Comparison of ENCODE assay signal across 11 cellular contexts in genomic region chr16:11181889-11182279, GRCh38.
DNase-seq lines count a peak whose midpoint lies in the region; ATAC-seq, FAIRE-seq and TF ChIP-seq lines count a peak whose summit lies in the region.
"Had no signal": no experiment of that assay in that cellular context is flagged by ENCODE, and none has a peak within 500 bp of the region (broad histone marks: within the 10 kb centered on the region; RNA-seq: fewer than 3 reads in every experiment).

No MANE protein-coding gene starts in this region.

- H3K4me1 ChIP-seq in esophagus squamous epithelium = peaks cover 23 to 29% (median 24%) of the 10 kb centered on the region in 3 donors

- ATAC-seq in GM18867 (IDR thresholded peaks at IDR 0.05; ENCODE audit: unreplicated experiment) = no peak
- ATAC-seq in HG03280 (IDR thresholded peaks at IDR 0.05; ENCODE audit: unreplicated experiment) = no peak

- CTCF ChIA-PET in RWPE1 (lab: Yijun Ruan, JAX) = interaction anchor here (0.6 to 1.5 kb wide), 2 partner anchors 73 to 103 kb away, joined by 4 read pairs; no protein-coding TSS in a partner anchor

- H3K4me3 ChIP-seq in esophagus squamous epithelium = no peak overlapping the region
- H3K4me3 ChIP-seq: GM23248, left ventricle myocardium inferior, PC-9 had no signal

- DNase-seq in GM19239 (ENCODE audit: insufficient read length, low spot score) (no peak), RWPE1 (ENCODE audit: low spot score) (no peak), esophagus squamous epithelium (lab: John Stamatoyannopoulos, UW) (no peak), COLO829 (ENCODE audit: low spot score) (no peak), NCI-H146 treated with DMSO at 0.1 percent for 48 hours (lab: John Stamatoyannopoulos, UW; ENCODE audit: unreplicated experiment) (no peak)
- DNase-seq in stimulated activated CD4-positive, alpha-beta T cell treated with anti-CD3 and anti-CD28 coated beads, TNF-alpha, amount 100 ng/mL, for 24 hours (ENCODE audit: low read depth in 3 of 3) = peak in 2 of 3 experiments; percentile 17 to 54
- DNase-seq: GM23248, left ventricle myocardium inferior, PC-9 had no signal

- no peak for TF ChIP-seq POLR2A in esophagus squamous epithelium (IDR thresholded peaks at IDR 0.05)

- WGBS in esophagus squamous epithelium, 2 donors = 13% methylated on average over 5 to 11 of the region's 12 CpGs

- no peaks in the 10 kb centered on the region for H3K27me3 ChIP-seq in esophagus squamous epithelium

- peak; percentile 94 for FAIRE-seq in GM19239 (lab: Jason Lieb, UNC)

- no peaks in the 10 kb centered on the region for H3K9me3 ChIP-seq in esophagus squamous epithelium
- H3K9me3 ChIP-seq: left ventricle myocardium inferior had no signal

- POLR2A ChIA-PET in RWPE1 (lab: Yijun Ruan, JAX; ENCODE audit: low non-redundant PET) = no interaction called here

- peaks cover 3 to 32% (median 6%) of the 10 kb centered on the region in 3 donors for H3K36me3 ChIP-seq in esophagus squamous epithelium

- intact Hi-C loops in esophagus squamous epithelium (cut with DNase I) = no loop called here

- H3K27ac ChIP-seq in RWPE1 (peak overlapping the region; percentile 62), esophagus squamous epithelium (peak overlapping the region; percentile 23 to 52 (median 48))
- H3K27ac ChIP-seq: GM23248, left ventricle myocardium inferior, PC-9 had no signal

- TF ChIP-seq CTCF in RWPE1 (conservative IDR thresholded peaks at IDR 0.05; ENCODE audit: low read depth) (no peak), esophagus squamous epithelium (IDR thresholded peaks at IDR 0.05) (no peak)

Comparison
In these comparisons a context has a peak if more than half of its experiments do, and no peak if none do; other contexts are left out.
1. DNase-seq: peak in stimulated activated CD4-positive, alpha-beta T cell treated with anti-CD3 and anti-CD28 coated beads, TNF-alpha, amount 100 ng/mL, for 24 hours (2 of 3); none in GM19239 (single experiment), RWPE1 (single experiment), esophagus squamous epithelium (single experiment), COLO829 (single experiment) and NCI-H146 treated with DMSO at 0.1 percent for 48 hours (single experiment).